Comparison of ENCODE assay signal across 9 cellular contexts in genomic region chr22:45554040-45554406, GRCh38. TPM values are rescaled to one million over a fixed set of nuclear protein-coding genes. Genes with fewer than 3 reads are reported as not detected.
DNase-seq lines count a peak whose midpoint lies in the region; ATAC-seq, FAIRE-seq and TF ChIP-seq lines count a peak whose summit lies in the region.
"Had no signal": no experiment of that assay in that cellular context is flagged by ENCODE, and none has a peak within 500 bp of the region (broad histone marks: within the 10 kb centered on the region; RNA-seq: fewer than 3 reads in every experiment).

No MANE protein-coding gene starts in this region.

- H3K4me3 ChIP-seq in Karpas-422 (ENCODE audit: low read length) (no peak overlapping the region), ascending aorta (peak overlapping the region in 1 of 2 donors; percentile 12), right lobe of liver (no peak overlapping the region), tibial artery (peak overlapping the region; percentile 2 to 34), lower leg skin (ENCODE audit: low read depth, poor library complexity, severe bottlenecking) (no peak overlapping the region)

- peak; percentile 70 for DNase-seq in Karpas-422
- DNase-seq in ascending aorta (ENCODE audit: low spot score in 2 of 2), result no peak
- no peak for DNase-seq in right lobe of liver
- no peak for DNase-seq in tibial artery
- no peak for DNase-seq in T-helper 1 cell
- no peak for DNase-seq in NCI-H2171 (lab: John Stamatoyannopoulos, UW)
- no peak for DNase-seq in lower leg skin (ENCODE audit: low spot score in 2 of 2)
- DNase-seq in GM12892 (ENCODE audit: insufficient read length), result no peak

- H3K27ac ChIP-seq in Karpas-422 (ENCODE audit: low read length) (no peak overlapping the region), ascending aorta (peak overlapping the region; percentile 94 to 97), right lobe of liver (no peak overlapping the region), tibial artery (peak overlapping the region; percentile 87 to 94)

- no peak for FAIRE-seq in GM12892 (lab: Jason Lieb, UNC)

- TF ChIP-seq CTCF in ascending aorta (IDR thresholded peaks at IDR 0.05), result peak in 1 of 3 experiments; percentile 14
- TF ChIP-seq CTCF in right lobe of liver (IDR thresholded peaks at IDR 0.05), result peak in 1 of 4 donors; percentile 19
- no peak for TF ChIP-seq CTCF in tibial artery (IDR thresholded peaks at IDR 0.05)
- no peak for TF ChIP-seq CTCF in lower leg skin (IDR thresholded peaks at IDR 0.05)

- ATAC-seq in right lobe of liver, result peak; percentile 4 to 15 (median 12)
- ATAC-seq: T-helper 17 cell had no signal

- H3K9me3 ChIP-seq in Karpas-422 (ENCODE audit: low read length) (no peaks in the 10 kb centered on the region), ascending aorta (no peaks in the 10 kb centered on the region), right lobe of liver (no peaks in the 10 kb centered on the region), tibial artery (no peaks in the 10 kb centered on the region)

- no peaks in the 10 kb centered on the region for H4K20me1 ChIP-seq in Karpas-422 (ENCODE audit: insufficient read depth, low read depth, low read length)

- intact Hi-C loops in ascending aorta (cut with DNase I) (loop anchor here (1.0 to 10.0 kb wide), 3 partner anchors 222 to 389 kb away; partner anchors contain the start of gene NUP50), right lobe of liver (cut with DNase I) (loop anchor here (5.0 to 10.0 kb wide), 4 partner anchors 107 to 289 kb away; no protein-coding TSS in a partner anchor), tibial artery (cut with DNase I; ENCODE audit: low total_unique reads) (no loop called here), lower leg skin (cut with DNase I; ENCODE audit: low total_unique reads) (loop anchor here (5.0 kb wide), 2 partner anchors 117 to 287 kb away; no protein-coding TSS in a partner anchor)

- H3K4me1 ChIP-seq in Karpas-422 (ENCODE audit: low read length) (peaks cover 7% of the 10 kb centered on the region), ascending aorta (peaks cover 20 to 50% of the 10 kb centered on the region in 2 donors), right lobe of liver (no peaks in the 10 kb centered on the region), tibial artery (peaks cover 4 to 55% (median 53%) of the 10 kb centered on the region in 4 donors)

- no peak for TF ChIP-seq POLR2A in right lobe of liver (IDR thresholded peaks at IDR 0.05)
- no peak for TF ChIP-seq POLR2A in lower leg skin (IDR thresholded peaks at IDR 0.05)
- TF ChIP-seq POLR2A in GM12892 (IDR thresholded peaks at IDR 0.05; ENCODE audit: low read depth, low read length), result no peak

- H3K9me2 ChIP-seq in Karpas-422 (replicated peaks; ENCODE audit: insufficient read depth, low read length), result no peaks in the 10 kb centered on the region

- H3K27me3 ChIP-seq in Karpas-422 (ENCODE audit: low read length), result no peaks in the 10 kb centered on the region
- H3K27me3 ChIP-seq in ascending aorta, result no peaks in the 10 kb centered on the region
- no peaks in the 10 kb centered on the region for H3K27me3 ChIP-seq in right lobe of liver
- H3K27me3 ChIP-seq in tibial artery, result no peaks in the 10 kb centered on the region

- no peaks in the 10 kb centered on the region for H3K79me2 ChIP-seq in Karpas-422 (ENCODE audit: low read length)

- H3K4me2 ChIP-seq in Karpas-422 (ENCODE audit: low read depth, low read length, poor library complexity, severe bottlenecking), result no peak overlapping the region

- no peak overlapping the region for H3K9ac ChIP-seq in Karpas-422 (ENCODE audit: low read length)

- H3K36me3 ChIP-seq in Karpas-422 (ENCODE audit: insufficient read depth, low read length) (no peaks in the 10 kb centered on the region), ascending aorta (peaks cover 0 to 6% of the 10 kb centered on the region in 2 donors), right lobe of liver (no peaks in the 10 kb centered on the region), tibial artery (peaks cover 0 to 6% (median 0%) of the 10 kb centered on the region in 3 donors)

- H2AFZ ChIP-seq in Karpas-422 (ENCODE audit: low read length), result no peak overlapping the region; the same call in 1 of the 2 replicates

- 7% methylated on average over 4 of the region's 16 CpGs for WGBS in right lobe of liver (ENCODE audit: insufficient coverage, low coverage, low lambda C conversion rate, missing lambda C conversion rate)
- WGBS in lower leg skin, 2 donors, result 41 to 54% methylated on average over 15 to 16 of the region's 16 CpGs

RNA-seq across cellular contexts. Expression of gene FBLN1, which starts 51.3 kb away (rescaled TPM):
- total RNA-seq in Karpas-422 (2014; rRNA removed; shearing (Covaris generic); ENCODE audit: low replicate concordance), result not detected in 2 replicates
- total RNA-seq in ascending aorta (580 TPM), right lobe of liver (1 to 10 TPM; 1.6 to 6.6 (median 3.4) TPM), lower leg skin (100 to 1,000 TPM; 114 to 414 (median 163) TPM)
- not detected for polyA plus RNA-seq in GM12892 (2012; ENCODE audit: missing spikeins)

Comparison
In these comparisons a context has a peak if more than half of its experiments do, and no peak if none do; other contexts are left out.
1. H3K27ac ChIP-seq: peak in ascending aorta (2 of 2) and tibial artery (2 of 2); none in Karpas-422 (single experiment) and right lobe of liver (0 of 3).
2. H3K4me3 ChIP-seq: peak in tibial artery (2 of 2); none in Karpas-422 (single experiment), right lobe of liver (0 of 3) and lower leg skin (single experiment).
3. RNA of gene FBLN1, which starts 51.3 kb away (total RNA-seq): 580 TPM in ascending aorta (single experiment) and 114 to 414 TPM in lower leg skin; 1.6 to 6.6 TPM in right lobe of liver and not detected in Karpas-422; every median in the first group is over 10 times any median in the second.